ENCODE assay signal across 25 cellular contexts in the genomic region with DNA sequence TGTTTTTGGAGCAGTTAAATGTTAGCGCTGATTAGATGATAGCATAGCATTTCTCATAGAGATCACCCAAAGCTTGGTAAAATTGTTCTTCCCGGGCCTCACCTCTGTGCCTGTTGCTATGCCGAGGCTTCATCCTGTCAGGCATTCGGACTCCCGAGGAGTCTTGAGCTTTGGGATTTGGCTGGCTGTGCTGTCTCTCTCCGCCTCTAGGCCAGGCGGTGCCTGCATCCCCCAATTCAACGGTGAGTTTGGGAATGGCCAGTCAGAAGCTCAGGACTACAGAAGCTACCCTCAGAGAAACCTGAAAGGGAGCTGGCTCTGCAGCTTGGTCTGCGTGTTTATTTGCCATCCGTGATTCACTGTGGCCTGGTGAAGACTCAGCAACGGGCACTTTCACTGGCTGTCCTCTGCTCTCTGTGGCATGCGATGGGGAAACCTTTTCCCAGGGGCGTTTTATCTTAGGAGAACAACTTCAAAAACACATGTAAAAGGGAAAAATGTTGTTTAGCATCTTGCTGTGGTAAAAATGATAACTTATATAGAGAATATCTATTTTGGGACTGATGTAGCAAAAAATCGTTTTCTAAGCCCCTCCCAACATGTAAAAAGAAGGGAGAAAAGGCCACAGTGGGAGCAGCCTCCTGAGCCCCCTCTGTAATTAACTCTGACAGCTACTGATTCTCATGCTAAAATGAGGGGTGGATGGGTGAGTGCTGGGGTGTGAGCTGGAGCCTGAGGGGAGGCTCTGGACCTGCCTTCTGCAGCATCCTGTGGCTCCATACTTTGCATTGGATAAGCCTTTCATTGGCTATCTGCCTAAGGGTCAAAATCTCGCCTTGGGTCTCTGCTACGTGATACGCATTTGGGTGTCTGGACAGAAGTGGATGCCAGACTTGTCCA.
DNase-seq lines count a peak whose midpoint lies in the region; ATAC-seq, FAIRE-seq and TF ChIP-seq lines count a peak whose summit lies in the region.
"Had no signal": no experiment of that assay in that cellular context is flagged by ENCODE, and none has a peak within 500 bp of the region (broad histone marks: within the 10 kb centered on the region; RNA-seq: fewer than 3 reads in every experiment).

No MANE protein-coding gene starts in this region.

- H3K9me3 Mint-ChIP-seq in central memory CD8-positive, alpha-beta T cell, result peaks cover 13% of the 10 kb centered on the region
- H3K9me3 Mint-ChIP-seq: activated B cell treated with CpG ODN at 0.5 μM for 24 hours had no signal

- H3K79me2 ChIP-seq in HepG2 (ENCODE audit: insufficient read depth, low read length), result no peaks in the 10 kb centered on the region

- H3K9ac ChIP-seq in HepG2 (ENCODE audit: insufficient read depth, low read depth, low read length), result no peak overlapping the region

- TF ChIP-seq CTCF in HepG2 (CRISPR knock-in tag; IDR thresholded peaks at IDR 0.05), result no peak
- TF ChIP-seq CTCF in right lobe of liver (IDR thresholded peaks at IDR 0.05), result no peak

- in situ Hi-C loops in HepG2 (cut with HindIII; ENCODE audit: extremely low pct_ligation_motif_present, low pct_unique_long_range_greater_than_20kb), result no loop called here

- no peaks in the 10 kb centered on the region for H4K20me1 ChIP-seq in HepG2 (ENCODE audit: insufficient read depth, low read length)

- TF ChIP-seq RAD21 in HepG2 (CRISPR knock-in tag; IDR thresholded peaks at IDR 0.05), result no peak

- ATAC-seq in HepG2 (peak; percentile 51), right lobe of liver (no peak), GM18517 (IDR thresholded peaks at IDR 0.05; ENCODE audit: unreplicated experiment) (no peak), GM18858 (IDR thresholded peaks at IDR 0.05; ENCODE audit: unreplicated experiment) (no peak)
- ATAC-seq in central memory CD8-positive, alpha-beta T cell (replicated peaks; ENCODE audit: extremely low read depth, poor library complexity, severe bottlenecking), result no peak
- ATAC-seq: K562, lower lobe of right lung had no signal

- H3K36me3 ChIP-seq in HepG2 (replicated peaks in 1 of 2; ENCODE audit: control insufficient read depth in 1 of 2, insufficient read depth in 2 of 2, low read length in 2 of 2) (no peaks in the 10 kb centered on the region), right lobe of liver (no peaks in the 10 kb centered on the region)
- H3K36me3 ChIP-seq: adrenal gland, HAP-1, lower lobe of right lung, upper lobe of left lung had no signal

- no peak for FAIRE-seq in HepG2 (lab: Jason Lieb, UNC)
- FAIRE-seq: A204.1, islet of Langerhans, K562 had no signal

- H2AFZ ChIP-seq in HepG2 (ENCODE audit: low read length), result no peak overlapping the region

- peak overlapping the region; percentile 83 for H3K27ac Mint-ChIP-seq in central memory CD8-positive, alpha-beta T cell (ENCODE audit: low read depth)
- H3K27ac Mint-ChIP-seq: activated B cell treated with CpG ODN at 0.5 μM for 24 hours; activated CD4-positive, alpha-beta memory T cell treated with anti-CD3 and anti-CD28 coated beads, Interleukin-2, amount 10 ng/mL, durations not matched to agents 7 days and 5 days; B cell had no signal

- TF ChIP-seq EP300 in HepG2 (IDR thresholded peaks at IDR 0.05; ENCODE audit: low read depth in 2 of 2, low read length in 2 of 2) (no peak), HepG2 (CRISPR knock-in tag; IDR thresholded peaks at IDR 0.05; ENCODE audit: borderline replicate concordance) (no peak)

- no peak overlapping the region for H3K4me3 ChIP-seq in HepG2 (replicated peaks in 1 of 3; ENCODE audit: insufficient read depth in 1 of 3, low read depth in 2 of 3, low read length in 3 of 3)
- no peak overlapping the region for H3K4me3 ChIP-seq in right lobe of liver
- H3K4me3 ChIP-seq: adrenal gland, HAP-1, K562, lower lobe of right lung, upper lobe of left lung had no signal

- no peak overlapping the region for H3K4me2 ChIP-seq in HepG2 (ENCODE audit: low read depth, low read length)

- TF ChIP-seq POLR2A in HepG2 (IDR thresholded peaks at IDR 0.05; ENCODE audit: insufficient read depth in 1 of 2, low read depth in 2 of 2, low read length in 2 of 2), result no peak
- TF ChIP-seq POLR2A in right lobe of liver (IDR thresholded peaks at IDR 0.05), result no peak

- WGBS in HepG2 (ENCODE audit: low lambda C conversion rate), result 57% methylated on average over 15 of the region's 17 CpGs
- WGBS in right lobe of liver (ENCODE audit: insufficient coverage, low coverage, low lambda C conversion rate, missing lambda C conversion rate), result 44% methylated on average over 14 of the region's 17 CpGs

- BruUV-seq in HepG2 (replicated peaks; lab: Mats Ljungman, UMichigan), result no TSS peak

- peaks cover 49% of the 10 kb centered on the region for H3K27me3 Mint-ChIP-seq in central memory CD8-positive, alpha-beta T cell

- H3K4me1 ChIP-seq in HepG2 (ENCODE audit: insufficient read depth, low read length) (no peaks in the 10 kb centered on the region), right lobe of liver (no peaks in the 10 kb centered on the region)
- H3K4me1 ChIP-seq: adrenal gland, HAP-1, lower lobe of right lung, upper lobe of left lung had no signal

- intact Hi-C loops in HepG2 (cut with micrococcal nuclease; ENCODE audit: unreplicated experiment) (no loop called here), right lobe of liver (cut with DNase I) (no loop called here)

- H3K27ac ChIP-seq in HepG2 (ENCODE audit: extremely low read length, insufficient read depth, low read length), result no peak overlapping the region
- H3K27ac ChIP-seq in right lobe of liver, result no peak overlapping the region
- H3K27ac ChIP-seq: adrenal gland, HL-60, lower lobe of right lung, upper lobe of left lung had no signal

- peaks cover 14% of the 10 kb centered on the region for H3K4me1 Mint-ChIP-seq in central memory CD8-positive, alpha-beta T cell
- H3K4me1 Mint-ChIP-seq: activated B cell treated with CpG ODN at 0.5 μM for 24 hours; activated CD4-positive, alpha-beta memory T cell treated with anti-CD3 and anti-CD28 coated beads, Interleukin-2, amount 10 ng/mL, durations not matched to agents 7 days and 5 days; B cell had no signal

- H3K9me3 ChIP-seq in HepG2 (ENCODE audit: low read length) (no peaks in the 10 kb centered on the region), right lobe of liver (no peaks in the 10 kb centered on the region)
- H3K9me3 ChIP-seq: adrenal gland, HAP-1, lower lobe of right lung, upper lobe of left lung had no signal

- H3K27me3 ChIP-seq in HepG2 (ENCODE audit: control insufficient read depth in 1 of 2, insufficient read depth in 2 of 2, low read length in 2 of 2) (no peaks in the 10 kb centered on the region), right lobe of liver (no peaks in the 10 kb centered on the region)
- H3K27me3 ChIP-seq: upper lobe of left lung had no signal

- H3K36me3 Mint-ChIP-seq in central memory CD8-positive, alpha-beta T cell (ENCODE audit: insufficient read depth), result peaks cover 10% of the 10 kb centered on the region

- POLR2A ChIA-PET in HepG2 (lab: Yijun Ruan, JAX), result no interaction called here

- H3K4me3 Mint-ChIP-seq in central memory CD8-positive, alpha-beta T cell, result no peak overlapping the region
- H3K4me3 Mint-ChIP-seq: activated B cell treated with CpG ODN at 0.5 μM for 24 hours; activated CD4-positive, alpha-beta memory T cell treated with anti-CD3 and anti-CD28 coated beads, Interleukin-2, amount 10 ng/mL, durations not matched to agents 7 days and 5 days; B cell had no signal

- CTCF ChIA-PET in HepG2 (lab: Yijun Ruan, JAX; ENCODE audit: low intra/inter-chr PET ratio, low total read pairs), result no interaction called here

- DNase-seq in HepG2 (ENCODE audit: low spot score) (no peak), right lobe of liver (no peak), islet precursor cell (peak; percentile 59), cortex of kidney (lab: John Stamatoyannopoulos, UW) (no peak), D341Med (ENCODE audit: low spot score) (no peak)
- no peak for DNase-seq in central memory CD8-positive, alpha-beta T cell (ENCODE audit: low spot score in 2 of 2)
- DNase-seq: activated B cell treated with CpG ODN at 0.5 μM for 24 hours; activated CD4-positive, alpha-beta memory T cell treated with anti-CD3 and anti-CD28 coated beads, Interleukin-2, amount 10 ng/mL, durations not matched to agents 7 days and 5 days; activated gamma-delta T cell treated with Interleukin-2 at 50 U/mL for 16 hours; head of caudate nucleus; lower lobe of right lung; NCI-H1436 treated with DMSO at 0.1 percent for 48 hours; NCI-H510A treated with DMSO at 0.1 percent for 48 hours; nucleus accumbens; T1000; upper lobe of left lung had no signal

TF ChIP-seq in HepG2, 621 proteins besides CTCF, POLR2A, EP300 and RAD21 (continues in another document):
- TF ChIP-seq, protein P1, sequence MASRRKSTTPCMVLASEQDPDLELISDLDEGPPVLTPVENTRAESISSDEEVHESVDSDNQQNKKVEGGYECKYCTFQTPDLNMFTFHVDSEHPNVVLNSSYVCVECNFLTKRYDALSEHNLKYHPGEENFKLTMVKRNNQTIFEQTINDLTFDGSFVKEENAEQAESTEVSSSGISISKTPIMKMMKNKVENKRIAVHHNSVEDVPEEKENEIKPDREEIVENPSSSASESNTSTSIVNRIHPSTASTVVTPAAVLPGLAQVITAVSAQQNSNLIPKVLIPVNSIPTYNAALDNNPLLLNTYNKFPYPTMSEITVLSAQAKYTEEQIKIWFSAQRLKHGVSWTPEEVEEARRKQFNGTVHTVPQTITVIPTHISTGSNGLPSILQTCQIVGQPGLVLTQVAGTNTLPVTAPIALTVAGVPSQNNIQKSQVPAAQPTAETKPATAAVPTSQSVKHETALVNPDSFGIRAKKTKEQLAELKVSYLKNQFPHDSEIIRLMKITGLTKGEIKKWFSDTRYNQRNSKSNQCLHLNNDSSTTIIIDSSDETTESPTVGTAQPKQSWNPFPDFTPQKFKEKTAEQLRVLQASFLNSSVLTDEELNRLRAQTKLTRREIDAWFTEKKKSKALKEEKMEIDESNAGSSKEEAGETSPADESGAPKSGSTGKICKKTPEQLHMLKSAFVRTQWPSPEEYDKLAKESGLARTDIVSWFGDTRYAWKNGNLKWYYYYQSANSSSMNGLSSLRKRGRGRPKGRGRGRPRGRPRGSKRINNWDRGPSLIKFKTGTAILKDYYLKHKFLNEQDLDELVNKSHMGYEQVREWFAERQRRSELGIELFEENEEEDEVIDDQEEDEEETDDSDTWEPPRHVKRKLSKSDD (CRISPR knock-in tag; IDR thresholded peaks at IDR 0.05; ENCODE audit: low read depth), result no peak
- no peak for TF ChIP-seq ZNF180 (CRISPR knock-in tag; IDR thresholded peaks at IDR 0.05; ENCODE audit: borderline replicate concordance, low read depth)
- TF ChIP-seq IKZF5 (CRISPR knock-in tag; IDR thresholded peaks at IDR 0.05), result no peak
- TF ChIP-seq DR1 (CRISPR knock-in tag; IDR thresholded peaks at IDR 0.05), result no peak
- TF ChIP-seq NKX3-1 (CRISPR knock-in tag; IDR thresholded peaks at IDR 0.05), result no peak
